In genomic region chr9:87725900-87726709, GRCh38 we compare ENCODE assay signal across 1 cellular context.
TF ChIP-seq lines count a peak whose summit lies in the region.

TSS of gene CTSL (plus strand) at chr9:87726119. CDS start at chr9:87727604, 1,485 bp downstream.

TF ChIP-seq in HEK293, 187 proteins besides CTCF, POLR2A, EP300 and RAD21 (continued from another document and continues in another):
- TF ChIP-seq ZNF146 (tag by site-specific recombination; IDR thresholded peaks at IDR 0.05) (peak; percentile 16; the same call in 1 of the 2 replicates), ZNF677 (tag by site-specific recombination; IDR thresholded peaks at IDR 0.05) (no peak), ZNF692 (tag by site-specific recombination; IDR thresholded peaks at IDR 0.05) (0 out of 2 replicates have a peak, but pooled peaks have one; percentile 60), ZNF391 (tag by site-specific recombination; IDR thresholded peaks at IDR 0.05; ENCODE audit: borderline replicate concordance, low read depth) (peak; percentile 34; the same call in 1 of the 2 replicates), ZNF654 (tag by site-specific recombination; IDR thresholded peaks at IDR 0.05; ENCODE audit: low read depth) (no peak), ZNF266 (tag by site-specific recombination; IDR thresholded peaks at IDR 0.05; ENCODE audit: low read depth) (no peak), ZNF214 (tag by site-specific recombination; IDR thresholded peaks at IDR 0.05; ENCODE audit: borderline replicate concordance) (no peak), ZNF354C (tag by site-specific recombination; IDR thresholded peaks at IDR 0.05; ENCODE audit: borderline replicate concordance, low read depth) (no peak), ZNF37A (tag by site-specific recombination; IDR thresholded peaks at IDR 0.05) (no peak), HIC1 (tag by site-specific recombination; IDR thresholded peaks at IDR 0.05) (no peak), PRDM1 (tag by site-specific recombination; IDR thresholded peaks at IDR 0.05) (no peak), ZBTB21 (tag by site-specific recombination; IDR thresholded peaks at IDR 0.05) (no peak), ZNF707 (tag by site-specific recombination; IDR thresholded peaks at IDR 0.05) (no peak), ZFP69B (tag by site-specific recombination; IDR thresholded peaks at IDR 0.05) (no peak; the same call in 1 of the 2 replicates), ATF2 (tag by site-specific recombination; IDR thresholded peaks at IDR 0.05; ENCODE audit: low read depth) (no peak), ZFP37 (tag by site-specific recombination; IDR thresholded peaks at IDR 0.05) (peak; percentile 72; the same call in 1 of the 2 replicates), ZNF404 (tag by site-specific recombination; IDR thresholded peaks at IDR 0.05) (no peak), ZNF155 (tag by site-specific recombination; IDR thresholded peaks at IDR 0.05) (no peak), ZNF133 (tag by site-specific recombination; IDR thresholded peaks at IDR 0.05) (no peak), ZNF558 (tag by site-specific recombination; IDR thresholded peaks at IDR 0.05) (no peak), OSR2 (tag by site-specific recombination; IDR thresholded peaks at IDR 0.05) (no peak), ZNF530 (tag by site-specific recombination; IDR thresholded peaks at IDR 0.05; ENCODE audit: low read depth) (no peak), ZNF776 (tag by site-specific recombination; IDR thresholded peaks at IDR 0.05; ENCODE audit: borderline replicate concordance) (no peak), ZNF174 (tag by site-specific recombination; IDR thresholded peaks at IDR 0.05) (no peak), ZNF18 (tag by site-specific recombination; IDR thresholded peaks at IDR 0.05) (no peak), YY1 (tag by site-specific recombination; IDR thresholded peaks at IDR 0.05) (0 out of 2 replicates have a peak, but pooled peaks have one; percentile 14), ZNF211 (tag by site-specific recombination; IDR thresholded peaks at IDR 0.05; ENCODE audit: low read depth) (no peak), GLIS1 (tag by site-specific recombination; IDR thresholded peaks at IDR 0.05) (peak; percentile 29), ZNF132 (tag by site-specific recombination; IDR thresholded peaks at IDR 0.05; ENCODE audit: borderline replicate concordance) (no peak), ZNF660 (tag by site-specific recombination; IDR thresholded peaks at IDR 0.05) (0 out of 2 replicates have a peak, but pooled peaks have one; percentile 26), RBAK (tag by site-specific recombination; IDR thresholded peaks at IDR 0.05) (no peak), SP7 (tag by site-specific recombination; IDR thresholded peaks at IDR 0.05) (peak; percentile 54; the same call in 1 of the 2 replicates), HOXD13 (CRISPR knock-in tag; IDR thresholded peaks at IDR 0.05; ENCODE audit: borderline replicate concordance) (no peak), ZIC2 (tag by site-specific recombination; IDR thresholded peaks at IDR 0.05) (peak; percentile 33; the same call in 1 of the 2 replicates), ZBTB7A (tag by site-specific recombination; IDR thresholded peaks at IDR 0.05; ENCODE audit: low read depth) (no peak), ZNF324 (tag by site-specific recombination; IDR thresholded peaks at IDR 0.05) (0 out of 2 replicates have a peak, but pooled peaks have one; percentile 38), ZNF561 (tag by site-specific recombination; IDR thresholded peaks at IDR 0.05; ENCODE audit: borderline replicate concordance) (no peak), HOXA7 (CRISPR knock-in tag; IDR thresholded peaks at IDR 0.05; ENCODE audit: borderline replicate concordance) (no peak), ZNF624 (tag by site-specific recombination; IDR thresholded peaks at IDR 0.05) (no peak), SETDB1 (IDR thresholded peaks at IDR 0.05; ENCODE audit: insufficient read length, low read length) (no peak), KLF8 (tag by site-specific recombination; IDR thresholded peaks at IDR 0.05) (peak; percentile 25; the same call in 1 of the 2 replicates), ZNF623 (tag by site-specific recombination; IDR thresholded peaks at IDR 0.05) (no peak)
- TF ChIP-seq, protein P1, sequence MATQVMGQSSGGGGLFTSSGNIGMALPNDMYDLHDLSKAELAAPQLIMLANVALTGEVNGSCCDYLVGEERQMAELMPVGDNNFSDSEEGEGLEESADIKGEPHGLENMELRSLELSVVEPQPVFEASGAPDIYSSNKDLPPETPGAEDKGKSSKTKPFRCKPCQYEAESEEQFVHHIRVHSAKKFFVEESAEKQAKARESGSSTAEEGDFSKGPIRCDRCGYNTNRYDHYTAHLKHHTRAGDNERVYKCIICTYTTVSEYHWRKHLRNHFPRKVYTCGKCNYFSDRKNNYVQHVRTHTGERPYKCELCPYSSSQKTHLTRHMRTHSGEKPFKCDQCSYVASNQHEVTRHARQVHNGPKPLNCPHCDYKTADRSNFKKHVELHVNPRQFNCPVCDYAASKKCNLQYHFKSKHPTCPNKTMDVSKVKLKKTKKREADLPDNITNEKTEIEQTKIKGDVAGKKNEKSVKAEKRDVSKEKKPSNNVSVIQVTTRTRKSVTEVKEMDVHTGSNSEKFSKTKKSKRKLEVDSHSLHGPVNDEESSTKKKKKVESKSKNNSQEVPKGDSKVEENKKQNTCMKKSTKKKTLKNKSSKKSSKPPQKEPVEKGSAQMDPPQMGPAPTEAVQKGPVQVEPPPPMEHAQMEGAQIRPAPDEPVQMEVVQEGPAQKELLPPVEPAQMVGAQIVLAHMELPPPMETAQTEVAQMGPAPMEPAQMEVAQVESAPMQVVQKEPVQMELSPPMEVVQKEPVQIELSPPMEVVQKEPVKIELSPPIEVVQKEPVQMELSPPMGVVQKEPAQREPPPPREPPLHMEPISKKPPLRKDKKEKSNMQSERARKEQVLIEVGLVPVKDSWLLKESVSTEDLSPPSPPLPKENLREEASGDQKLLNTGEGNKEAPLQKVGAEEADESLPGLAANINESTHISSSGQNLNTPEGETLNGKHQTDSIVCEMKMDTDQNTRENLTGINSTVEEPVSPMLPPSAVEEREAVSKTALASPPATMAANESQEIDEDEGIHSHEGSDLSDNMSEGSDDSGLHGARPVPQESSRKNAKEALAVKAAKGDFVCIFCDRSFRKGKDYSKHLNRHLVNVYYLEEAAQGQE (tag by site-specific recombination; IDR thresholded peaks at IDR 0.05): peak; percentile 28; the same call in 1 of the 2 replicates
- TF ChIP-seq, protein P2, sequence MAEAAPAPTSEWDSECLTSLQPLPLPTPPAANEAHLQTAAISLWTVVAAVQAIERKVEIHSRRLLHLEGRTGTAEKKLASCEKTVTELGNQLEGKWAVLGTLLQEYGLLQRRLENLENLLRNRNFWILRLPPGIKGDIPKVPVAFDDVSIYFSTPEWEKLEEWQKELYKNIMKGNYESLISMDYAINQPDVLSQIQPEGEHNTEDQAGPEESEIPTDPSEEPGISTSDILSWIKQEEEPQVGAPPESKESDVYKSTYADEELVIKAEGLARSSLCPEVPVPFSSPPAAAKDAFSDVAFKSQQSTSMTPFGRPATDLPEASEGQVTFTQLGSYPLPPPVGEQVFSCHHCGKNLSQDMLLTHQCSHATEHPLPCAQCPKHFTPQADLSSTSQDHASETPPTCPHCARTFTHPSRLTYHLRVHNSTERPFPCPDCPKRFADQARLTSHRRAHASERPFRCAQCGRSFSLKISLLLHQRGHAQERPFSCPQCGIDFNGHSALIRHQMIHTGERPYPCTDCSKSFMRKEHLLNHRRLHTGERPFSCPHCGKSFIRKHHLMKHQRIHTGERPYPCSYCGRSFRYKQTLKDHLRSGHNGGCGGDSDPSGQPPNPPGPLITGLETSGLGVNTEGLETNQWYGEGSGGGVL (tag by site-specific recombination; IDR thresholded peaks at IDR 0.05): no peak
- TF ChIP-seq, protein P3, sequence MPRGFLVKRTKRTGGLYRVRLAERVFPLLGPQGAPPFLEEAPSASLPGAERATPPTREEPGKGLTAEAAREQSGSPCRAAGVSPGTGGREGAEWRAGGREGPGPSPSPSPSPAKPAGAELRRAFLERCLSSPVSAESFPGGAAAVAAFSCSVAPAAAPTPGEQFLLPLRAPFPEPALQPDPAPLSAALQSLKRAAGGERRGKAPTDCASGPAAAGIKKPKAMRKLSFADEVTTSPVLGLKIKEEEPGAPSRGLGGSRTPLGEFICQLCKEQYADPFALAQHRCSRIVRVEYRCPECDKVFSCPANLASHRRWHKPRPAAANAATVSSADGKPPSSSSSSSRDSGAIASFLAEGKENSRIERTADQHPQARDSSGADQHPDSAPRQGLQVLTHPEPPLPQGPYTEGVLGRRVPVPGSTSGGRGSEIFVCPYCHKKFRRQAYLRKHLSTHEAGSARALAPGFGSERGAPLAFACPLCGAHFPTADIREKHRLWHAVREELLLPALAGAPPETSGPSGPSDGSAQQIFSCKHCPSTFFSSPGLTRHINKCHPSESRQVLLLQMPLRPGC (tag by site-specific recombination; IDR thresholded peaks at IDR 0.05): no peak
- TF ChIP-seq, protein P4, sequence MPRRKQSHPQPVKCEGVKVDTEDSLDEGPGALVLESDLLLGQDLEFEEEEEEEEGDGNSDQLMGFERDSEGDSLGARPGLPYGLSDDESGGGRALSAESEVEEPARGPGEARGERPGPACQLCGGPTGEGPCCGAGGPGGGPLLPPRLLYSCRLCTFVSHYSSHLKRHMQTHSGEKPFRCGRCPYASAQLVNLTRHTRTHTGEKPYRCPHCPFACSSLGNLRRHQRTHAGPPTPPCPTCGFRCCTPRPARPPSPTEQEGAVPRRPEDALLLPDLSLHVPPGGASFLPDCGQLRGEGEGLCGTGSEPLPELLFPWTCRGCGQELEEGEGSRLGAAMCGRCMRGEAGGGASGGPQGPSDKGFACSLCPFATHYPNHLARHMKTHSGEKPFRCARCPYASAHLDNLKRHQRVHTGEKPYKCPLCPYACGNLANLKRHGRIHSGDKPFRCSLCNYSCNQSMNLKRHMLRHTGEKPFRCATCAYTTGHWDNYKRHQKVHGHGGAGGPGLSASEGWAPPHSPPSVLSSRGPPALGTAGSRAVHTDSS (tag by site-specific recombination; IDR thresholded peaks at IDR 0.05): no peak
- TF ChIP-seq, protein P5, sequence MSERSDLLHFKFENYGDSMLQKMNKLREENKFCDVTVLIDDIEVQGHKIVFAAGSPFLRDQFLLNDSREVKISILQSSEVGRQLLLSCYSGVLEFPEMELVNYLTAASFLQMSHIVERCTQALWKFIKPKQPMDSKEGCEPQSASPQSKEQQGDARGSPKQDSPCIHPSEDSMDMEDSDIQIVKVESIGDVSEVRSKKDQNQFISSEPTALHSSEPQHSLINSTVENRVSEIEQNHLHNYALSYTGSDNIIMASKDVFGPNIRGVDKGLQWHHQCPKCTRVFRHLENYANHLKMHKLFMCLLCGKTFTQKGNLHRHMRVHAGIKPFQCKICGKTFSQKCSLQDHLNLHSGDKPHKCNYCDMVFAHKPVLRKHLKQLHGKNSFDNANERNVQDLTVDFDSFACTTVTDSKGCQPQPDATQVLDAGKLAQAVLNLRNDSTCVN (tag by site-specific recombination; optimal IDR thresholded peaks at IDR 0.05): peak; percentile 76
- TF ChIP-seq, protein P6, sequence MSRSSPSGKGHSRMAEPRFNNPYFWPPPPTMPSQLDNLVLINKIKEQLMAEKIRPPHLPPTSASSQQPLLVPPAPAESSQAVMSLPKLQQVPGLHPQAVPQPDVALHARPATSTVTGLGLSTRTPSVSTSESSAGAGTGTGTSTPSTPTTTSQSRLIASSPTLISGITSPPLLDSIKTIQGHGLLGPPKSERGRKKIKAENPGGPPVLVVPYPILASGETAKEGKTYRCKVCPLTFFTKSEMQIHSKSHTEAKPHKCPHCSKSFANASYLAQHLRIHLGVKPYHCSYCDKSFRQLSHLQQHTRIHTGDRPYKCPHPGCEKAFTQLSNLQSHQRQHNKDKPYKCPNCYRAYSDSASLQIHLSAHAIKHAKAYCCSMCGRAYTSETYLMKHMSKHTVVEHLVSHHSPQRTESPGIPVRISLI (tag by site-specific recombination; IDR thresholded peaks at IDR 0.05): no peak
